Comparison of ENCODE assay signal across 16 cellular contexts in genomic region chr14:22168092-22168955, GRCh38.
DNase-seq lines count a peak whose midpoint lies in the region; ATAC-seq and TF ChIP-seq lines count a peak whose summit lies in the region.
"Had no signal": no experiment of that assay in that cellular context is flagged by ENCODE, and none has a peak within 500 bp of the region (broad histone marks: within the 10 kb centered on the region; RNA-seq: fewer than 3 reads in every experiment).

No MANE protein-coding gene starts in this region.

- ATAC-seq in GM21528 (IDR thresholded peaks at IDR 0.05; ENCODE audit: low FRiP score, unreplicated experiment) (no peak), HG02798 (IDR thresholded peaks at IDR 0.05; ENCODE audit: poor library complexity, unreplicated experiment) (no peak)
- ATAC-seq: body of pancreas, esophagus mucosa, natural killer cell, SK-N-SH treated with all-trans-retinoic acid at 6 μM for 48 hours had no signal

- H3K4me1 ChIP-seq in mammary epithelial cell (ENCODE audit: insufficient read depth, low read length) (peaks cover 6% of the 10 kb centered on the region), breast epithelium (no peaks in the 10 kb centered on the region)
- H3K4me1 ChIP-seq: body of pancreas had no signal

- no peak for TF ChIP-seq POLR2A in breast epithelium (IDR thresholded peaks at IDR 0.05)

- no peaks in the 10 kb centered on the region for H4K20me1 ChIP-seq in mammary epithelial cell (ENCODE audit: insufficient read depth, low read length)
- H4K20me1 ChIP-seq: BLaER1 had no signal

- H3K79me2 ChIP-seq in mammary epithelial cell (ENCODE audit: insufficient read depth, low read length): no peaks in the 10 kb centered on the region

- H3K27me3 ChIP-seq in mammary epithelial cell (ENCODE audit: insufficient read depth, low read length) (no peaks in the 10 kb centered on the region), breast epithelium (no peaks in the 10 kb centered on the region)
- H3K27me3 ChIP-seq: BLaER1, body of pancreas had no signal

- H3K27me3 Mint-ChIP-seq in T-helper 1 cell treated with Interleukin-12 subunit alpha and Interleukin-12 subunit beta and Interleukin-4 antibody, amounts not matched to agents 30 μg/mL and 1 μg/mL, for 36 hours (ENCODE audit: low read depth): no peaks in the 10 kb centered on the region
- H3K27me3 Mint-ChIP-seq in CD14-positive monocyte (ENCODE audit: low read depth in 3 of 3): peaks cover 0 to 2% (median 0%) of the 10 kb centered on the region in 3 donors

- H3K4me1 Mint-ChIP-seq in T-helper 1 cell treated with Interleukin-12 subunit alpha and Interleukin-12 subunit beta and Interleukin-4 antibody, amounts not matched to agents 30 μg/mL and 1 μg/mL, for 36 hours (ENCODE audit: low read depth): peaks cover 6% of the 10 kb centered on the region
- H3K4me1 Mint-ChIP-seq in CD14-positive monocyte: no peaks in the 10 kb centered on the region
- H3K4me1 Mint-ChIP-seq: natural killer cell had no signal

- no peak overlapping the region for H3K4me2 ChIP-seq in mammary epithelial cell (ENCODE audit: insufficient read depth, low read depth, low read length)
- H3K4me2 ChIP-seq: BLaER1 had no signal

- H3K4me3 Mint-ChIP-seq in T-helper 1 cell treated with Interleukin-12 subunit alpha and Interleukin-12 subunit beta and Interleukin-4 antibody, amounts not matched to agents 30 μg/mL and 1 μg/mL, for 36 hours: peak overlapping the region; percentile 75
- H3K4me3 Mint-ChIP-seq in CD14-positive monocyte: no peak overlapping the region
- H3K4me3 Mint-ChIP-seq: natural killer cell had no signal

- dilution Hi-C loops in mammary epithelial cell (cut with HindIII; ENCODE audit: low sequenced_read_pairs): no loop called here

- H3K9ac ChIP-seq in mammary epithelial cell (ENCODE audit: insufficient read depth, low read length): no peak overlapping the region
- H3K9ac ChIP-seq: BLaER1 had no signal

- CTCF ChIA-PET in mammary epithelial cell (lab: Charles Lee; ENCODE audit: low non-redundant PET): interaction anchor here (0.7 kb wide), 1 partner anchor 32 kb away, joined by 3 read pairs; no protein-coding TSS in a partner anchor

- no peaks in the 10 kb centered on the region for H3K9me3 Mint-ChIP-seq in T-helper 1 cell treated with Interleukin-12 subunit alpha and Interleukin-12 subunit beta and Interleukin-4 antibody, amounts not matched to agents 30 μg/mL and 1 μg/mL, for 36 hours
- no peaks in the 10 kb centered on the region for H3K9me3 Mint-ChIP-seq in CD14-positive monocyte
- H3K9me3 Mint-ChIP-seq: natural killer cell had no signal

- H3K4me3 ChIP-seq in mammary epithelial cell (replicated peaks in 1 of 3; ENCODE audit: insufficient read depth in 1 of 3, low read depth in 2 of 3, low read length in 3 of 3) (no peak overlapping the region), breast epithelium (no peak overlapping the region), fibroblast of mammary gland (ENCODE audit: control insufficient read depth, low read depth, low read length) (no peak overlapping the region)
- H3K4me3 ChIP-seq: BLaER1, body of pancreas had no signal

- peaks cover 4% of the 10 kb centered on the region for H3K36me3 Mint-ChIP-seq in T-helper 1 cell treated with Interleukin-12 subunit alpha and Interleukin-12 subunit beta and Interleukin-4 antibody, amounts not matched to agents 30 μg/mL and 1 μg/mL, for 36 hours (ENCODE audit: low read depth)
- no peaks in the 10 kb centered on the region for H3K36me3 Mint-ChIP-seq in CD14-positive monocyte
- H3K36me3 Mint-ChIP-seq: natural killer cell had no signal

- H3K27ac ChIP-seq in mammary epithelial cell (ENCODE audit: insufficient read depth, low read depth, low read length) (no peak overlapping the region), breast epithelium (no peak overlapping the region)
- H3K27ac ChIP-seq: BLaER1, body of pancreas had no signal

- no peaks in the 10 kb centered on the region for H3K9me3 ChIP-seq in mammary epithelial cell (replicated peaks; ENCODE audit: insufficient read depth, low read length)
- H3K9me3 ChIP-seq in breast epithelium: no peaks in the 10 kb centered on the region
- H3K9me3 ChIP-seq: BLaER1, body of pancreas had no signal

- DNase-seq in mammary epithelial cell (no peak), breast epithelium (ENCODE audit: low spot score in 2 of 2) (no peak), fibroblast of mammary gland (ENCODE audit: low read depth) (peak; percentile 29), D341Med (ENCODE audit: low spot score) (no peak), CD14-positive monocyte (ENCODE audit: low spot score) (no peak)
- DNase-seq: body of pancreas, GF-D8, natural killer cell, NCI-H1417, NCI-H524 treated with DMSO at 0.1 percent for 48 hours had no signal

- intact Hi-C loops in mammary epithelial cell (cut with micrococcal nuclease): no loop called here
- intact Hi-C loops in breast epithelium (cut with DNase I; ENCODE audit: low total_unique reads): no loop called here
- intact Hi-C loops in CD14-positive monocyte (cut with micrococcal nuclease): no loop called here

- WGBS in mammary epithelial cell (ENCODE audit: low coverage, missing lambda C conversion rate): 52% methylated on average over 4 of the region's 8 CpGs

- H3K36me3 ChIP-seq in mammary epithelial cell (ENCODE audit: insufficient read depth, low read length): no peaks in the 10 kb centered on the region
- H3K36me3 ChIP-seq in breast epithelium: no peaks in the 10 kb centered on the region
- H3K36me3 ChIP-seq: BLaER1 had no signal

- peak in 1 of 2 donors; percentile 9 for TF ChIP-seq CTCF in mammary epithelial cell (conservative IDR thresholded peaks at IDR 0.05 in 1 of 2, IDR thresholded peaks at IDR 0.05 in 1 of 2; ENCODE audit: extremely low read depth in 1 of 2, insufficient read depth in 1 of 2, low read depth in 1 of 2, low read length in 2 of 2)
- no peak for TF ChIP-seq CTCF in breast epithelium (IDR thresholded peaks at IDR 0.05)
- no peak for TF ChIP-seq CTCF in fibroblast of mammary gland (conservative IDR thresholded peaks at IDR 0.05; ENCODE audit: control insufficient read depth, insufficient read depth, low read depth, low read length)
- no peak for TF ChIP-seq CTCF in CD14-positive monocyte (IDR thresholded peaks at IDR 0.05)

- H2AFZ ChIP-seq in mammary epithelial cell (ENCODE audit: low read depth, low read length): peak overlapping the region; percentile 14

- H3K27ac Mint-ChIP-seq in T-helper 1 cell treated with Interleukin-12 subunit alpha and Interleukin-12 subunit beta and Interleukin-4 antibody, amounts not matched to agents 30 μg/mL and 1 μg/mL, for 36 hours: peak overlapping the region; percentile 86
- peak overlapping the region in 1 of 7 donors; percentile 19 for H3K27ac Mint-ChIP-seq in CD14-positive monocyte
- H3K27ac Mint-ChIP-seq: natural killer cell had no signal

- BruUV-seq in mammary epithelial cell (replicated peaks; lab: Mats Ljungman, UMichigan): no TSS peak

- in situ Hi-C loops in mammary epithelial cell (cut with MboI; ENCODE audit: low sequenced_read_pairs in 2 of 2): no loop called here
